8 cellular contexts compared by ENCODE assay signal in the genomic region with DNA sequence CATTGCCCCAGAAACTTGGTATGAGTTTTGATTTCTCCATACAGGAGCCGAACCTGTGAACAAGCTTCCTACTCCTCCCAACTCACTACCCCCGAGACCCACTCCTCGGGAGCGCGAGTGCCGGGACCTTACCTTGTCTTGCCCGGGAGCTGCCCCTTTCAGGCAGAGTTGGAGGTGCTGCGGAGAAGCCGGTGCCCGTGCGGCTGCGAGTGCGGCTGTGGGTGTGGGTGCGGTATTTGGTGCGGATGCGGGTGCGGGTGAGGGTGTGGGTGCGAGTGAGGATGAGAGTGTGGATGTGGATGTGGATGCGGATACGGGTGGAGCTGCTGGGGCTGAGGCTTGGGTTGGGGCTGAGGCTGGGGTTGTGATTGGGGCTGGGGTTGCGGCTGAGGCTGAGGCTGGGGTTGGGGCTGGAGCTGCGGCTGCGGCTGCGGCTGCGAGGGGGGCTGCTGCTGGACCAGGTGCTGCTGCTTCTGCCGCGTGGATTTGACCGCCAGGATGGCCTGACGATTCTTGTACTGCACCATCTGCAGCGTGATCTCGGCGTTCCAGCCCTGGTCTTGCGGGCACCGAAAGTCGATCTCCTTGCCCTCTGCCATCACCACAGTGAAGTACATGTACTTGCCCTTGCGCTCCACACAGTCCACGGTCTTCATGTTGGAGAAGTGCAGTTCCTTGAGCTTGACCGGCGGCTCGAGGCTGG. TPM values are rescaled to one million over a fixed set of nuclear protein-coding genes. Genes with fewer than 3 reads are reported as not detected.
DNase-seq lines count a peak whose midpoint lies in the region; ATAC-seq and TF ChIP-seq lines count a peak whose summit lies in the region.

No MANE protein-coding gene starts in this region.

- TF ChIP-seq POLR2A in lower leg skin (IDR thresholded peaks at IDR 0.05), result no peak

- intact Hi-C loops in colonic mucosa (cut with DNase I) (loop anchor here (10.0 kb wide), 1 partner anchor 206 kb away; no protein-coding TSS in a partner anchor), lower leg skin (cut with DNase I; ENCODE audit: low total_unique reads) (loop anchor here (10.0 kb wide), 1 partner anchor 476 kb away; no protein-coding TSS in a partner anchor)

- H3K9ac ChIP-seq in Karpas-422 (ENCODE audit: low read length), result peak overlapping the region; percentile 94
- H3K9ac ChIP-seq in colonic mucosa (ENCODE audit: low read depth in 2 of 2, low read length in 2 of 2), result peak overlapping the region; percentile 74 to 81

- H3K9me3 ChIP-seq in Karpas-422 (ENCODE audit: low read length), result no peaks in the 10 kb centered on the region
- no peaks in the 10 kb centered on the region for H3K9me3 ChIP-seq in colonic mucosa

- H3K9me2 ChIP-seq in Karpas-422 (replicated peaks; ENCODE audit: insufficient read depth, low read length), result no peaks in the 10 kb centered on the region

- no peak for ATAC-seq in GM21576 (IDR thresholded peaks at IDR 0.05; ENCODE audit: unreplicated experiment)

- H3K4me2 ChIP-seq in Karpas-422 (ENCODE audit: low read depth, low read length, poor library complexity, severe bottlenecking), result peak overlapping the region; percentile 90

- H3K79me2 ChIP-seq in Karpas-422 (ENCODE audit: low read length), result peaks cover 15% of the 10 kb centered on the region

- H3K36me3 ChIP-seq in Karpas-422 (ENCODE audit: insufficient read depth, low read length) (peaks cover 13% of the 10 kb centered on the region), colonic mucosa (no peaks in the 10 kb centered on the region)

- H3K4me3 ChIP-seq in GM12875 (ENCODE audit: low read depth, low read length) (peak overlapping the region; percentile 87), Karpas-422 (ENCODE audit: low read length) (peak overlapping the region; percentile 88), colonic mucosa (peak overlapping the region; percentile 61), lower leg skin (ENCODE audit: low read depth, poor library complexity, severe bottlenecking) (peak overlapping the region; percentile 84)

- H3K4me1 ChIP-seq in Karpas-422 (ENCODE audit: low read length) (peaks cover 65% of the 10 kb centered on the region), colonic mucosa (no peaks in the 10 kb centered on the region)

- H2AFZ ChIP-seq in Karpas-422 (ENCODE audit: low read length), result no peak overlapping the region

- H3K27me3 ChIP-seq in Karpas-422 (ENCODE audit: low read length) (no peaks in the 10 kb centered on the region), colonic mucosa (no peaks in the 10 kb centered on the region)

- DNase-seq in Karpas-422 (peak; percentile 62), colonic mucosa (peak; percentile 46), lower leg skin (ENCODE audit: low spot score in 2 of 2) (peak in 1 of 2 donors; percentile 88), NCI-H2107 (lab: John Stamatoyannopoulos, UW) (no peak)
- peak; percentile 30 for DNase-seq in activated CD4-positive, alpha-beta T cell treated with anti-CD3 and anti-CD28 coated beads for 1 hour
- DNase-seq in stimulated activated CD4-positive, alpha-beta T cell treated with anti-CD3 and anti-CD28 coated beads, TNF-alpha, amount 100 ng/mL, for 4 hours (ENCODE audit: low read depth in 3 of 3), result peak in 2 of 3 experiments; percentile 31 to 39

- peaks cover 17% of the 10 kb centered on the region; the same call in 1 of the 2 replicates for H4K20me1 ChIP-seq in Karpas-422 (ENCODE audit: insufficient read depth, low read depth, low read length)

- H3K27ac ChIP-seq in Karpas-422 (ENCODE audit: low read length), result peak overlapping the region; percentile 67
- peak overlapping the region; percentile 90 for H3K27ac ChIP-seq in colonic mucosa

- 0 to 1% methylated on average over 32 to 39 of the region's 40 CpGs for WGBS in lower leg skin, 2 donors

- TF ChIP-seq CTCF in GM12875 (IDR thresholded peaks at IDR 0.05; ENCODE audit: borderline replicate concordance, insufficient read depth, low read depth, low read length) (no peak), colonic mucosa (IDR thresholded peaks at IDR 0.05) (no peak), lower leg skin (IDR thresholded peaks at IDR 0.05) (no peak)

RNA-seq across cellular contexts. Expression of a gene that starts 1.0 kb away (rescaled TPM):
- total RNA-seq in Karpas-422 (2014; rRNA removed; shearing (Covaris generic); ENCODE audit: low replicate concordance), result 10.5 and 11.3 TPM in 2 replicates
- total RNA-seq in colonic mucosa (10 to 100 TPM in 1 of 2 donors, 1 to 10 TPM in 1; 5.7 to 10.4 TPM), lower leg skin (10 to 100 TPM; 11.1 to 39.9 (median 19.6) TPM)

RNA-seq across cellular contexts. Expression of a gene that starts 54.0 kb away (rescaled TPM):
- total RNA-seq in Karpas-422 (2014; rRNA removed; shearing (Covaris generic); ENCODE audit: low replicate concordance), result 391 and 401 TPM in 2 replicates
- total RNA-seq in colonic mucosa, result 100 to 1,000 TPM; 163 to 171 TPM
- total RNA-seq in lower leg skin, result 100 to 1,000 TPM; 150 to 198 (median 179) TPM
